ENCODE assay signal across 9 cellular contexts in the genomic region with DNA sequence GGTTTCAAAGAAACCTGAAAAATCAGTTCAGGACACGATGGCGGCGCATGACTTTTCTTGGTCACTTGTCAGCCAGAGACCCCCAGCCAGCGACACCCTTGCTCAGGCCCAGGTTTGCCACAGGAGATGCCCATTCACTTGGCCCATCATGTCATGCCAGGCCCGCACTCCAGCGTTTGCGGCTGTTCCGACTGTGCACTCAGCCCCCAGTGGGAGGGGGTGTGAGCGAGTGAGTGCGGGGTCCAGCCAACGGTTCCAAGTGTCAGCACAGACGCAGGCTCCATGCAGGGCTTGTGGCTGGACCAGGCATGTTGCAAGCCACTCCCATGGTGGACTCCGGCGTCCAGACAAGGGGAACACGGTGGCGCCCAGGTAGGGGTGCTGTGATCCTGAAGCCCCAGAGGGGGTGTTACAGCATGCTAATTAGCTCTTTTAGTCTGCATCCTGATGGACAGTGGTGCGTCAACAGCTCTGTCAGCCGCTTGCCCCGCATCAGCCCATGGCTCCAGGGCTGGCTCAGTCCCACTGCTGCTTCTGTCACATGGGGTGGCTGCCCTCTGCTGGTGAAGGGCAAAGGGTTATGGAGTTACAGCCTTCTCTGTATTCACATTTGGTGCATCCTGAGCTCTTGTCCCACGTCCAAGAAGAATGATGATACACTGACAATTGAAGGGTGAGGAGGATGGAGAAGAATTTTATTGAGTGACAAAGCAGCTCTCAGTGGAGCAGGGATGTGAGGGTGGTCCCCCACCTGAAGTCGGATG. TPM values are rescaled to one million over a fixed set of nuclear protein-coding genes. Genes with fewer than 3 reads are reported as not detected.
DNase-seq lines count a peak whose midpoint lies in the region; ATAC-seq and TF ChIP-seq lines count a peak whose summit lies in the region.
"Had no signal": no experiment of that assay in that cellular context is flagged by ENCODE, and none has a peak within 500 bp of the region (broad histone marks: within the 10 kb centered on the region; RNA-seq: fewer than 3 reads in every experiment).

No MANE protein-coding gene starts in this region.

- no peaks in the 10 kb centered on the region for H3K27me3 ChIP-seq in CD8-positive, alpha-beta memory T cell (ENCODE audit: insufficient read depth, low read length, poor library complexity, severe bottlenecking)
- H3K27me3 ChIP-seq in liver (ENCODE audit: control insufficient read depth in 4 of 4, insufficient read depth in 4 of 4, low read length in 3 of 4): no peaks in the 10 kb centered on the region

- H3K27ac ChIP-seq in CD8-positive, alpha-beta memory T cell (ENCODE audit: low read depth, low read length): no peak overlapping the region
- no peak overlapping the region for H3K27ac ChIP-seq in liver (ENCODE audit: low read depth in 1 of 2, low read length in 2 of 2)

- POLR2A ChIA-PET in CD8-positive, alpha-beta memory T cell (lab: Charles Lee): interaction anchor here (0.7 kb wide), 1 partner anchor 26 kb away, joined by 3 read pairs; no protein-coding TSS in a partner anchor

- ATAC-seq in GM21381 (IDR thresholded peaks at IDR 0.05; ENCODE audit: unreplicated experiment) (no peak), HG03432 (IDR thresholded peaks at IDR 0.05; ENCODE audit: unreplicated experiment) (no peak)

- CTCF ChIA-PET in CD8-positive, alpha-beta memory T cell (lab: Charles Lee): interaction anchor here (1.1 to 1.6 kb wide), 5 partner anchors 13 to 319 kb away, joined by 3 to 6 read pairs (median 4); no protein-coding TSS in a partner anchor

- peaks cover 8% of the 10 kb centered on the region for H3K4me1 ChIP-seq in CD8-positive, alpha-beta memory T cell (ENCODE audit: insufficient read depth, low read length)
- H3K4me1 ChIP-seq in liver (ENCODE audit: control insufficient read depth in 4 of 4, insufficient read depth in 4 of 4, low read length in 3 of 4): peaks cover 3 to 12% (median 10%) of the 10 kb centered on the region in 4 donors

- H3K4me1 Mint-ChIP-seq in CD8-positive, alpha-beta memory T cell: peaks cover 6 to 17% (median 14%) of the 10 kb centered on the region in 3 donors

- H3K9me3 ChIP-seq in CD8-positive, alpha-beta memory T cell (ENCODE audit: low read length): no peaks in the 10 kb centered on the region
- peaks cover 0 to 7% (median 3%) of the 10 kb centered on the region in 4 donors for H3K9me3 ChIP-seq in liver (ENCODE audit: control insufficient read depth in 4 of 4, low read length in 3 of 4)

- peaks cover 4 to 5% of the 10 kb centered on the region in 2 donors for H3K27me3 Mint-ChIP-seq in CD8-positive, alpha-beta memory T cell

- no peaks in the 10 kb centered on the region for H3K36me3 ChIP-seq in CD8-positive, alpha-beta memory T cell (ENCODE audit: insufficient read depth, low read length)
- no peaks in the 10 kb centered on the region for H3K36me3 ChIP-seq in liver (ENCODE audit: control insufficient read depth in 4 of 4, insufficient read depth in 3 of 4, low read depth in 1 of 4, low read length in 3 of 4)

- TF ChIP-seq RAD21 in liver (IDR thresholded peaks at IDR 0.05): peak in 1 of 2 donors; percentile 13

- peak; percentile 10 for TF ChIP-seq CTCF in liver (IDR thresholded peaks at IDR 0.05; ENCODE audit: low read depth, low read length, missing input control)

- WGBS in liver: 91% methylated on average over 21 of the region's 21 CpGs

- H3K9ac ChIP-seq in liver (ENCODE audit: low read depth in 1 of 2, low read length in 2 of 2): no peak overlapping the region

- peaks cover 0 to 4% (median 0%) of the 10 kb centered on the region in 3 donors for H3K36me3 Mint-ChIP-seq in CD8-positive, alpha-beta memory T cell

- H3K27ac Mint-ChIP-seq in CD8-positive, alpha-beta memory T cell: peak overlapping the region in 3 of 8 donors; percentile 3 to 63 (median 51)

- H3K4me3 Mint-ChIP-seq in CD8-positive, alpha-beta memory T cell: peak overlapping the region in 2 of 7 donors; percentile 27 to 28

- DNase-seq in CD8-positive, alpha-beta memory T cell: peak in 3 of 5 donors; percentile 19 to 63 (median 24)
- DNase-seq in HT1080 (ENCODE audit: low read depth): peak; percentile 46
- peak; percentile 59 to 70 for DNase-seq in activated CD4-positive, alpha-beta T cell treated with anti-CD3 and anti-CD28 coated beads, Interleukin-2, amount 50 U/mL, for 48 hours
- DNase-seq in NCI-H1436 treated with DMSO at 0.1 percent for 48 hours (lab: John Stamatoyannopoulos, UW): no peak
- DNase-seq in NCI-H2029 (lab: John Stamatoyannopoulos, UW): no peak
- DNase-seq: NCI-H146 had no signal

- no peak overlapping the region for H3K4me3 ChIP-seq in CD8-positive, alpha-beta memory T cell (ENCODE audit: low read length)
- peak overlapping the region in 1 of 3 donors; percentile 54 for H3K4me3 ChIP-seq in liver (ENCODE audit: low read depth in 1 of 3, low read length in 3 of 3)

- H3K9me3 Mint-ChIP-seq in CD8-positive, alpha-beta memory T cell: no peaks in the 10 kb centered on the region

TF ChIP-seq in liver, 16 proteins besides CTCF, POLR2A, EP300 and RAD21:
- TF ChIP-seq JUND (IDR thresholded peaks at IDR 0.05): no peak
- TF ChIP-seq GABPA (IDR thresholded peaks at IDR 0.05 in 1 of 2, conservative IDR thresholded peaks at IDR 0.05 in 1 of 2): no peak
- TF ChIP-seq ZBTB33 (IDR thresholded peaks at IDR 0.05): no peak
- TF ChIP-seq, protein P1, sequence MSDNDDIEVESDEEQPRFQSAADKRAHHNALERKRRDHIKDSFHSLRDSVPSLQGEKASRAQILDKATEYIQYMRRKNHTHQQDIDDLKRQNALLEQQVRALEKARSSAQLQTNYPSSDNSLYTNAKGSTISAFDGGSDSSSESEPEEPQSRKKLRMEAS (IDR thresholded peaks at IDR 0.05): no peak
- TF ChIP-seq, protein P2, sequence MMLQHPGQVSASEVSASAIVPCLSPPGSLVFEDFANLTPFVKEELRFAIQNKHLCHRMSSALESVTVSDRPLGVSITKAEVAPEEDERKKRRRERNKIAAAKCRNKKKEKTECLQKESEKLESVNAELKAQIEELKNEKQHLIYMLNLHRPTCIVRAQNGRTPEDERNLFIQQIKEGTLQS (IDR thresholded peaks at IDR 0.05): no peak
- no peak for TF ChIP-seq NR2F2 (IDR thresholded peaks at IDR 0.05)
- no peak for TF ChIP-seq YY1 (IDR thresholded peaks at IDR 0.05)
- TF ChIP-seq FOXA2 (IDR thresholded peaks at IDR 0.05): no peak
- TF ChIP-seq RXRA (IDR thresholded peaks at IDR 0.05): no peak
- TF ChIP-seq EGR1 (IDR thresholded peaks at IDR 0.05; ENCODE audit: low read depth in 2 of 2): no peak
- TF ChIP-seq HNF4G (IDR thresholded peaks at IDR 0.05): no peak

RNA-seq across cellular contexts. Expression of gene MAEA, which starts 3.7 kb away (rescaled TPM):
- total RNA-seq in CD8-positive, alpha-beta memory T cell: 10 to 100 TPM; 59.4 to 63.8 TPM
- polyA plus RNA-seq in CD8-positive, alpha-beta memory T cell: 75.3 TPM
- total RNA-seq in HT1080 (2014; rRNA removed; shearing (Covaris generic)): 97.3 and 124 TPM in 2 replicates
- 82.7 and 86.9 TPM in 2 replicates for polyA plus RNA-seq in HT1080 (2015; cell fraction: cytosol; rRNA removed)
- polyA plus RNA-seq in HT1080 (2015; cell fraction: nucleus; rRNA removed): 117 and 120 TPM in 2 replicates
- 10 to 100 TPM; 28.7 to 33.9 TPM for total RNA-seq in liver
- polyA plus RNA-seq in liver: 10 to 100 TPM; 20.9 to 30.9 TPM

RNA-seq across cellular contexts. Expression of gene CTBP1, which starts 37.0 kb away (rescaled TPM):
- 100 to 1,000 TPM; 139 to 149 TPM for total RNA-seq in CD8-positive, alpha-beta memory T cell
- 88.1 TPM for polyA plus RNA-seq in CD8-positive, alpha-beta memory T cell
- 205 and 256 TPM in 2 replicates for total RNA-seq in HT1080 (2014; rRNA removed; shearing (Covaris generic))
- polyA plus RNA-seq in HT1080 (2015; cell fraction: cytosol; rRNA removed): 120 and 141 TPM in 2 replicates
- polyA plus RNA-seq in HT1080 (2015; cell fraction: nucleus; rRNA removed): 151 and 168 TPM in 2 replicates
- total RNA-seq in liver: 100 to 1,000 TPM in 1 of 2 donors, 10 to 100 TPM in 1; 88.7 to 156 TPM
- polyA plus RNA-seq in liver: 10 to 100 TPM; 27.5 to 70.4 TPM

Comparison
In these comparisons a context has a peak if more than half of its experiments do, and no peak if none do; other contexts are left out.
1. DNase-seq: peak in CD8-positive, alpha-beta memory T cell (3 of 5), HT1080 (single experiment) and activated CD4-positive, alpha-beta T cell treated with anti-CD3 and anti-CD28 coated beads, Interleukin-2, amount 50 U/mL, for 48 hours (2 of 2); none in NCI-H1436 treated with DMSO at 0.1 percent for 48 hours (single experiment) and NCI-H2029 (single experiment).